7 cellular contexts compared by ENCODE assay signal in genomic region chr20:34301587-34302311, GRCh38. TPM values are rescaled to one million over a fixed set of nuclear protein-coding genes. Genes with fewer than 3 reads are reported as not detected.
DNase-seq lines count a peak whose midpoint lies in the region; ATAC-seq and TF ChIP-seq lines count a peak whose summit lies in the region.

No MANE protein-coding gene starts in this region.

- POLR2A ChIA-PET in T-cell (lab: Charles Lee): interaction anchor here in 1 of 2 donors (0.6 kb wide), 1 partner anchor 251 kb away, joined by 4 read pairs; no protein-coding TSS in a partner anchor

- TF ChIP-seq CTCF in fibroblast of pulmonary artery (IDR thresholded peaks at IDR 0.05; ENCODE audit: low read length, missing control alignments) (no peak), GM10266 (IDR thresholded peaks at IDR 0.05; ENCODE audit: control insufficient read depth, insufficient read depth, low read depth, missing control alignments) (no peak)

- no peaks in the 10 kb centered on the region for H3K27me3 ChIP-seq in H7 (ENCODE audit: control insufficient read depth, insufficient read depth, low read length)

- ATAC-seq in T-cell (replicated peaks in 1 of 4): no peak

- CTCF ChIA-PET in T-cell (lab: Charles Lee): interaction anchor here (0.5 to 3.1 kb wide), 4 partner anchors 11 to 779 kb away, joined by 3 to 12 read pairs (median 4); no protein-coding TSS in a partner anchor

- peak overlapping the region in 10 of 21 experiments; percentile 80 to 95 (median 92) for H3K27ac ChIP-seq in skin epidermis

- no peaks in the 10 kb centered on the region for H3K27me3 Mint-ChIP-seq in T-cell

- no peaks in the 10 kb centered on the region for H3K36me3 Mint-ChIP-seq in T-cell

- peak overlapping the region; percentile 75 to 86 (median 81) for H3K4me3 Mint-ChIP-seq in T-cell

- no peaks in the 10 kb centered on the region for H3K9me3 Mint-ChIP-seq in T-cell

- H3K36me3 ChIP-seq in H7 (replicated peaks; ENCODE audit: control insufficient read depth, insufficient read depth, low read length): no peaks in the 10 kb centered on the region; the same call in 1 of the 2 replicates

- peak; percentile 27 for DNase-seq in H7
- no peak for DNase-seq in T-cell
- DNase-seq in fibroblast of pulmonary artery (ENCODE audit: low read depth): no peak
- DNase-seq in effector CD8-positive, alpha-beta T cell (lab: John Stamatoyannopoulos, UW): no peak
- DNase-seq in glomerular visceral epithelial cell (ENCODE audit: extremely low spot score): no peak
- DNase-seq in GM10266 (ENCODE audit: extremely low spot score): no peak

- H3K4me3 ChIP-seq in H7 (ENCODE audit: insufficient read depth, low read depth, low read length) (peak overlapping the region; percentile 92), fibroblast of pulmonary artery (replicated peaks; ENCODE audit: low read depth, low read length) (peak overlapping the region; percentile 88), skin epidermis (peak overlapping the region in 5 of 7 experiments; percentile 73 to 90 (median 83))

- peaks cover 12 to 21% (median 15%) of the 10 kb centered on the region in 3 donors for H3K4me1 Mint-ChIP-seq in T-cell

- H3K27ac Mint-ChIP-seq in T-cell: peak overlapping the region; percentile 15 to 82

RNA-seq across cellular contexts. Expression of gene AHCY, which starts 1.4 kb away (rescaled TPM):
- total RNA-seq in H7 (2014; rRNA removed; shearing (Covaris generic)): 331 and 361 TPM in 2 replicates
- 10 to 100 TPM; 15.3 to 28.3 (median 23.9) TPM for total RNA-seq in T-cell

Comparison
In these comparisons a context has a peak if more than half of its experiments do, and no peak if none do; other contexts are left out.
1. RNA of gene AHCY, which starts 1.4 kb away (total RNA-seq): 331 to 361 TPM in H7; 15.3 to 28.3 TPM in T-cell; every median in the first group is over 10 times any median in the second.
2. Peak in every context shown above with its lines, with median percentiles within 50 percentile points of each other: H3K4me3 ChIP-seq.